Comparison of ENCODE assay signal across 18 cellular contexts in the genomic region with DNA sequence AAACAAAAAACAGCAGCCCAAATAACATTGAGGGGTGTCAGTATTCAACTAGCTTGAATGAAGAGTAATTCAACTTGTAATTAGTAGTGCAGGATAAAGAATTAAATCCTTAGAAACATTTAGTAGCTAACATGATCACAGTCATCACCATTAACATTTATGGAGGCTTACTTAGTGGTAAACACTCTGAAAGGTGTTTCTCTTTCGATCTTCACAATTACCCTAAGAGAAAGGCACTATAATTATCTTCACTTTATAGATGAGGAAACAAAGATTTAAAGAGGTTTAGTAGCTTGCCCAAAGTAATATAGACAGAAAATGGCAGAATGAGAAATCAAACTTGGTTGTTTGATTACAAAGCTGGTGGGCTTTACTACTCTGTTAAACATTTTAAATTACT.
DNase-seq lines count a peak whose midpoint lies in the region; ATAC-seq and TF ChIP-seq lines count a peak whose summit lies in the region.
"Had no signal": no experiment of that assay in that cellular context is flagged by ENCODE, and none has a peak within 500 bp of the region (broad histone marks: within the 10 kb centered on the region; RNA-seq: fewer than 3 reads in every experiment).

No MANE protein-coding gene starts in this region.

- peaks cover 1% of the 10 kb centered on the region for H3K4me1 ChIP-seq in mucosa of descending colon (ENCODE audit: low read depth)
- H3K4me1 ChIP-seq: BLaER1, Caco-2, HAP-1 had no signal

- intact Hi-C loops in mucosa of descending colon (cut with DNase I, micrococcal nuclease): no loop called here

- no peak overlapping the region for H3K4me3 ChIP-seq in mucosa of descending colon
- H3K4me3 ChIP-seq: BLaER1, GM12878, HAP-1 had no signal

- peak; percentile 8 for DNase-seq in NCI-H1436 (lab: John Stamatoyannopoulos, UW)
- no peak for DNase-seq in NCI-H1436 treated with DMSO at 0.1 percent for 48 hours (lab: John Stamatoyannopoulos, UW)
- peak; percentile 21 for DNase-seq in NCI-H748 treated with DMSO at 0.1 percent for 48 hours (lab: John Stamatoyannopoulos, UW)
- DNase-seq in mucosa of descending colon: no peak
- no peak for DNase-seq in activated CD4-positive, alpha-beta T cell treated with anti-CD3 and anti-CD28 coated beads, Interleukin-2, amount 50 U/mL, for 48 hours
- DNase-seq: Caco-2; CD4-positive, CD25-positive, alpha-beta regulatory T cell; CD8-positive, alpha-beta T cell; DMS 273 treated with DMSO at 0.1 percent for 48 hours; EL; GDM1; GOT3; HFFc6 had no signal

- H3K9me3 ChIP-seq in mucosa of descending colon: no peaks in the 10 kb centered on the region
- H3K9me3 ChIP-seq: BLaER1, Caco-2, HAP-1 had no signal

- peak; percentile 73 for ATAC-seq in mucosa of descending colon
- ATAC-seq in GM18873 (IDR thresholded peaks at IDR 0.05; ENCODE audit: low FRiP score, unreplicated experiment): no peak
- ATAC-seq in GM21526 (IDR thresholded peaks at IDR 0.05; ENCODE audit: low FRiP score, unreplicated experiment): no peak
- ATAC-seq: CD8-positive, alpha-beta T cell; GM12878 had no signal

- no peaks in the 10 kb centered on the region for H3K36me3 ChIP-seq in mucosa of descending colon (ENCODE audit: low read depth)
- H3K36me3 ChIP-seq: BLaER1, HAP-1 had no signal

- TF ChIP-seq CTCF in mucosa of descending colon (IDR thresholded peaks at IDR 0.05): no peak

Comparison
In these comparisons a context has a peak if more than half of its experiments do, and no peak if none do; other contexts are left out.
1. DNase-seq: peak in NCI-H1436 (single experiment) and NCI-H748 treated with DMSO at 0.1 percent for 48 hours (single experiment); none in NCI-H1436 treated with DMSO at 0.1 percent for 48 hours (single experiment), mucosa of descending colon (0 of 3) and activated CD4-positive, alpha-beta T cell treated with anti-CD3 and anti-CD28 coated beads, Interleukin-2, amount 50 U/mL, for 48 hours (0 of 2).